1 cellular context compared by ENCODE assay signal in genomic region chr20:50464026-50464724, GRCh38.
A peak's percentile ranks its signal among the peaks of the same experiment; 100 is the strongest.
TF ChIP-seq lines count a peak whose summit lies in the region.

No MANE protein-coding gene starts in this region.

TF ChIP-seq in HepG2, 621 proteins besides CTCF, POLR2A, EP300 and RAD21 (continued from another document and continues in another):
- TF ChIP-seq, protein P1, sequence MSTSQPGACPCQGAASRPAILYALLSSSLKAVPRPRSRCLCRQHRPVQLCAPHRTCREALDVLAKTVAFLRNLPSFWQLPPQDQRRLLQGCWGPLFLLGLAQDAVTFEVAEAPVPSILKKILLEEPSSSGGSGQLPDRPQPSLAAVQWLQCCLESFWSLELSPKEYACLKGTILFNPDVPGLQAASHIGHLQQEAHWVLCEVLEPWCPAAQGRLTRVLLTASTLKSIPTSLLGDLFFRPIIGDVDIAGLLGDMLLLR (CRISPR knock-in tag; IDR thresholded peaks at IDR 0.05) = no peak
- TF ChIP-seq TBX2 (CRISPR knock-in tag; IDR thresholded peaks at IDR 0.05; ENCODE audit: borderline replicate concordance) (peak; percentile 36; the same call in 1 of the 2 replicates), ZFP36 (IDR thresholded peaks at IDR 0.05; ENCODE audit: borderline replicate concordance, low read depth, low read length, partially characterized antibody) (no peak), MAZ (IDR thresholded peaks at IDR 0.05; ENCODE audit: borderline replicate concordance, low read depth, low read length) (0 out of 2 replicates have a peak, but pooled peaks have one; percentile 45), MAZ (CRISPR knock-in tag; IDR thresholded peaks at IDR 0.05; ENCODE audit: low read depth) (peak; percentile 81), ZNF260 (CRISPR knock-in tag; IDR thresholded peaks at IDR 0.05; ENCODE audit: borderline replicate concordance, low read depth) (no peak), KLF16 (CRISPR knock-in tag; IDR thresholded peaks at IDR 0.05) (peak in 1 of 2 experiments; percentile 17; a peak in 1 of 4 replicates), ZMYM4 (CRISPR knock-in tag; IDR thresholded peaks at IDR 0.05) (peak; percentile 20; the same call in 1 of the 2 replicates), ASH2L (IDR thresholded peaks at IDR 0.05; ENCODE audit: insufficient read length, low read depth, low read length) (peak; percentile 38), SMC3 (IDR thresholded peaks at IDR 0.05; ENCODE audit: low read length) (peak; percentile 83), TCF7 (IDR thresholded peaks at IDR 0.05; ENCODE audit: low read depth) (no peak), ZZZ3 (CRISPR knock-in tag; IDR thresholded peaks at IDR 0.05; ENCODE audit: borderline replicate concordance) (no peak), NFATC3 (CRISPR knock-in tag; IDR thresholded peaks at IDR 0.05) (no peak), PITX1 (CRISPR knock-in tag; IDR thresholded peaks at IDR 0.05) (no peak; the same call in 1 of the 2 replicates), ZNF772 (CRISPR knock-in tag; IDR thresholded peaks at IDR 0.05) (peak; percentile 61; the same call in 1 of the 2 replicates), RBM22 (optimal IDR thresholded peaks at IDR 0.05; ENCODE audit: low read length) (no peak), GABPB1 (CRISPR knock-in tag; IDR thresholded peaks at IDR 0.05) (peak; percentile 30; the same call in 1 of the 2 replicates), STAT5B (CRISPR knock-in tag; IDR thresholded peaks at IDR 0.05) (0 out of 2 replicates have a peak, but pooled peaks have one; percentile 62), ZNF367 (CRISPR knock-in tag; IDR thresholded peaks at IDR 0.05; ENCODE audit: borderline replicate concordance) (no peak), ZBTB3 (CRISPR knock-in tag; IDR thresholded peaks at IDR 0.05; ENCODE audit: borderline replicate concordance, low read depth) (no peak; the same call in 1 of the 2 replicates), KDM5B (CRISPR knock-in tag; IDR thresholded peaks at IDR 0.05; ENCODE audit: borderline replicate concordance) (0 out of 2 replicates have a peak, but pooled peaks have one; percentile 41), JDP2 (CRISPR knock-in tag; IDR thresholded peaks at IDR 0.05; ENCODE audit: borderline replicate concordance) (no peak), BCL6 (CRISPR knock-in tag; IDR thresholded peaks at IDR 0.05) (no peak), ZSCAN31 (CRISPR knock-in tag; IDR thresholded peaks at IDR 0.05; ENCODE audit: low read depth) (peak; percentile 25; the same call in 1 of the 2 replicates), PTBP1 (IDR thresholded peaks at IDR 0.05; ENCODE audit: low read depth, low read length, poor library complexity, severe bottlenecking) (no peak), ZNF331 (CRISPR knock-in tag; IDR thresholded peaks at IDR 0.05) (peak; percentile 43; the same call in 1 of the 2 replicates), SETDB1 (CRISPR knock-in tag; IDR thresholded peaks at IDR 0.05; ENCODE audit: borderline replicate concordance) (no peak), NR2F6 (IDR thresholded peaks at IDR 0.05) (no peak), NR2F6 (CRISPR knock-in tag; IDR thresholded peaks at IDR 0.05) (no peak), MTA3 (CRISPR knock-in tag; IDR thresholded peaks at IDR 0.05) (no peak), MED1 (CRISPR knock-in tag; IDR thresholded peaks at IDR 0.05) (peak; percentile 60), ATAD3A (CRISPR knock-in tag; IDR thresholded peaks at IDR 0.05) (no peak), ZNF124 (CRISPR knock-in tag; IDR thresholded peaks at IDR 0.05) (peak; percentile 52; the same call in 1 of the 2 replicates), ZNF451 (CRISPR knock-in tag; IDR thresholded peaks at IDR 0.05) (no peak), ZNF629 (CRISPR knock-in tag; conservative IDR thresholded peaks at IDR 0.05) (peak; percentile 99), PRPF4 (IDR thresholded peaks at IDR 0.05; ENCODE audit: low read depth, low read length, poor library complexity, severe bottlenecking) (no peak), MBNL3 (CRISPR knock-in tag; conservative IDR thresholded peaks at IDR 0.05) (no peak), ZNF350 (CRISPR knock-in tag; IDR thresholded peaks at IDR 0.05; ENCODE audit: borderline replicate concordance, low read depth) (peak; percentile 76), ARNT (IDR thresholded peaks at IDR 0.05) (no peak), PHF21A (CRISPR knock-in tag; IDR thresholded peaks at IDR 0.05) (peak; percentile 77), NCOA2 (CRISPR knock-in tag; IDR thresholded peaks at IDR 0.05) (no peak)
- TF ChIP-seq, protein P2, sequence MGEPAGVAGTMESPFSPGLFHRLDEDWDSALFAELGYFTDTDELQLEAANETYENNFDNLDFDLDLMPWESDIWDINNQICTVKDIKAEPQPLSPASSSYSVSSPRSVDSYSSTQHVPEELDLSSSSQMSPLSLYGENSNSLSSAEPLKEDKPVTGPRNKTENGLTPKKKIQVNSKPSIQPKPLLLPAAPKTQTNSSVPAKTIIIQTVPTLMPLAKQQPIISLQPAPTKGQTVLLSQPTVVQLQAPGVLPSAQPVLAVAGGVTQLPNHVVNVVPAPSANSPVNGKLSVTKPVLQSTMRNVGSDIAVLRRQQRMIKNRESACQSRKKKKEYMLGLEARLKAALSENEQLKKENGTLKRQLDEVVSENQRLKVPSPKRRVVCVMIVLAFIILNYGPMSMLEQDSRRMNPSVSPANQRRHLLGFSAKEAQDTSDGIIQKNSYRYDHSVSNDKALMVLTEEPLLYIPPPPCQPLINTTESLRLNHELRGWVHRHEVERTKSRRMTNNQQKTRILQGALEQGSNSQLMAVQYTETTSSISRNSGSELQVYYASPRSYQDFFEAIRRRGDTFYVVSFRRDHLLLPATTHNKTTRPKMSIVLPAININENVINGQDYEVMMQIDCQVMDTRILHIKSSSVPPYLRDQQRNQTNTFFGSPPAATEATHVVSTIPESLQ (CRISPR knock-in tag; conservative IDR thresholded peaks at IDR 0.05) = 0 out of 2 replicates have a peak, but pooled peaks have one; percentile 63
- TF ChIP-seq, protein P3, sequence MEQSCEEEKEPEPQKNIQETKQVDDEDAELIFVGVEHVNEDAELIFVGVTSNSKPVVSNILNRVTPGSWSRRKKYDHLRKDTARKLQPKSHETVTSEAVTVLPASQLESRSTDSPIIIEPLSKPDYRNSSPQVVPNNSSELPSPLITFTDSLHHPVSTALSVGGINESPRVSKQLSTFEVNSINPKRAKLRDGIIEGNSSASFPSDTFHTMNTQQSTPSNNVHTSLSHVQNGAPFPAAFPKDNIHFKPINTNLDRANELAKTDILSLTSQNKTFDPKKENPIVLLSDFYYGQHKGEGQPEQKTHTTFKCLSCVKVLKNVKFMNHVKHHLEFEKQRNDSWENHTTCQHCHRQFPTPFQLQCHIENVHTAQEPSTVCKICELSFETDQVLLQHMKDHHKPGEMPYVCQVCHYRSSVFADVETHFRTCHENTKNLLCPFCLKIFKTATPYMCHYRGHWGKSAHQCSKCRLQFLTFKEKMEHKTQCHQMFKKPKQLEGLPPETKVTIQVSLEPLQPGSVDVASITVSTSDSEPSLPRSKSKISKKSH (CRISPR knock-in tag; IDR thresholded peaks at IDR 0.05; ENCODE audit: borderline replicate concordance) = no peak
- TF ChIP-seq, protein P4, sequence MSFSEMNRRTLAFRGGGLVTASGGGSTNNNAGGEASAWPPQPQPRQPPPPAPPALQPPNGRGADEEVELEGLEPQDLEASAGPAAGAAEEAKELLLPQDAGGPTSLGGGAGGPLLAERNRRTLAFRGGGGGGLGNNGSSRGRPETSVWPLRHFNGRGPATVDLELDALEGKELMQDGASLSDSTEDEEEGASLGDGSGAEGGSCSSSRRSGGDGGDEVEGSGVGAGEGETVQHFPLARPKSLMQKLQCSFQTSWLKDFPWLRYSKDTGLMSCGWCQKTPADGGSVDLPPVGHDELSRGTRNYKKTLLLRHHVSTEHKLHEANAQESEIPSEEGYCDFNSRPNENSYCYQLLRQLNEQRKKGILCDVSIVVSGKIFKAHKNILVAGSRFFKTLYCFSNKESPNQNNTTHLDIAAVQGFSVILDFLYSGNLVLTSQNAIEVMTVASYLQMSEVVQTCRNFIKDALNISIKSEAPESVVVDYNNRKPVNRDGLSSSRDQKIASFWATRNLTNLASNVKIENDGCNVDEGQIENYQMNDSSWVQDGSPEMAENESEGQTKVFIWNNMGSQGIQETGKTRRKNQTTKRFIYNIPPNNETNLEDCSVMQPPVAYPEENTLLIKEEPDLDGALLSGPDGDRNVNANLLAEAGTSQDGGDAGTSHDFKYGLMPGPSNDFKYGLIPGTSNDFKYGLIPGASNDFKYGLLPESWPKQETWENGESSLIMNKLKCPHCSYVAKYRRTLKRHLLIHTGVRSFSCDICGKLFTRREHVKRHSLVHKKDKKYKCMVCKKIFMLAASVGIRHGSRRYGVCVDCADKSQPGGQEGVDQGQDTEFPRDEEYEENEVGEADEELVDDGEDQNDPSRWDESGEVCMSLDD (CRISPR knock-in tag; IDR thresholded peaks at IDR 0.05; ENCODE audit: borderline replicate concordance) = peak; percentile 97
- TF ChIP-seq, protein P5, sequence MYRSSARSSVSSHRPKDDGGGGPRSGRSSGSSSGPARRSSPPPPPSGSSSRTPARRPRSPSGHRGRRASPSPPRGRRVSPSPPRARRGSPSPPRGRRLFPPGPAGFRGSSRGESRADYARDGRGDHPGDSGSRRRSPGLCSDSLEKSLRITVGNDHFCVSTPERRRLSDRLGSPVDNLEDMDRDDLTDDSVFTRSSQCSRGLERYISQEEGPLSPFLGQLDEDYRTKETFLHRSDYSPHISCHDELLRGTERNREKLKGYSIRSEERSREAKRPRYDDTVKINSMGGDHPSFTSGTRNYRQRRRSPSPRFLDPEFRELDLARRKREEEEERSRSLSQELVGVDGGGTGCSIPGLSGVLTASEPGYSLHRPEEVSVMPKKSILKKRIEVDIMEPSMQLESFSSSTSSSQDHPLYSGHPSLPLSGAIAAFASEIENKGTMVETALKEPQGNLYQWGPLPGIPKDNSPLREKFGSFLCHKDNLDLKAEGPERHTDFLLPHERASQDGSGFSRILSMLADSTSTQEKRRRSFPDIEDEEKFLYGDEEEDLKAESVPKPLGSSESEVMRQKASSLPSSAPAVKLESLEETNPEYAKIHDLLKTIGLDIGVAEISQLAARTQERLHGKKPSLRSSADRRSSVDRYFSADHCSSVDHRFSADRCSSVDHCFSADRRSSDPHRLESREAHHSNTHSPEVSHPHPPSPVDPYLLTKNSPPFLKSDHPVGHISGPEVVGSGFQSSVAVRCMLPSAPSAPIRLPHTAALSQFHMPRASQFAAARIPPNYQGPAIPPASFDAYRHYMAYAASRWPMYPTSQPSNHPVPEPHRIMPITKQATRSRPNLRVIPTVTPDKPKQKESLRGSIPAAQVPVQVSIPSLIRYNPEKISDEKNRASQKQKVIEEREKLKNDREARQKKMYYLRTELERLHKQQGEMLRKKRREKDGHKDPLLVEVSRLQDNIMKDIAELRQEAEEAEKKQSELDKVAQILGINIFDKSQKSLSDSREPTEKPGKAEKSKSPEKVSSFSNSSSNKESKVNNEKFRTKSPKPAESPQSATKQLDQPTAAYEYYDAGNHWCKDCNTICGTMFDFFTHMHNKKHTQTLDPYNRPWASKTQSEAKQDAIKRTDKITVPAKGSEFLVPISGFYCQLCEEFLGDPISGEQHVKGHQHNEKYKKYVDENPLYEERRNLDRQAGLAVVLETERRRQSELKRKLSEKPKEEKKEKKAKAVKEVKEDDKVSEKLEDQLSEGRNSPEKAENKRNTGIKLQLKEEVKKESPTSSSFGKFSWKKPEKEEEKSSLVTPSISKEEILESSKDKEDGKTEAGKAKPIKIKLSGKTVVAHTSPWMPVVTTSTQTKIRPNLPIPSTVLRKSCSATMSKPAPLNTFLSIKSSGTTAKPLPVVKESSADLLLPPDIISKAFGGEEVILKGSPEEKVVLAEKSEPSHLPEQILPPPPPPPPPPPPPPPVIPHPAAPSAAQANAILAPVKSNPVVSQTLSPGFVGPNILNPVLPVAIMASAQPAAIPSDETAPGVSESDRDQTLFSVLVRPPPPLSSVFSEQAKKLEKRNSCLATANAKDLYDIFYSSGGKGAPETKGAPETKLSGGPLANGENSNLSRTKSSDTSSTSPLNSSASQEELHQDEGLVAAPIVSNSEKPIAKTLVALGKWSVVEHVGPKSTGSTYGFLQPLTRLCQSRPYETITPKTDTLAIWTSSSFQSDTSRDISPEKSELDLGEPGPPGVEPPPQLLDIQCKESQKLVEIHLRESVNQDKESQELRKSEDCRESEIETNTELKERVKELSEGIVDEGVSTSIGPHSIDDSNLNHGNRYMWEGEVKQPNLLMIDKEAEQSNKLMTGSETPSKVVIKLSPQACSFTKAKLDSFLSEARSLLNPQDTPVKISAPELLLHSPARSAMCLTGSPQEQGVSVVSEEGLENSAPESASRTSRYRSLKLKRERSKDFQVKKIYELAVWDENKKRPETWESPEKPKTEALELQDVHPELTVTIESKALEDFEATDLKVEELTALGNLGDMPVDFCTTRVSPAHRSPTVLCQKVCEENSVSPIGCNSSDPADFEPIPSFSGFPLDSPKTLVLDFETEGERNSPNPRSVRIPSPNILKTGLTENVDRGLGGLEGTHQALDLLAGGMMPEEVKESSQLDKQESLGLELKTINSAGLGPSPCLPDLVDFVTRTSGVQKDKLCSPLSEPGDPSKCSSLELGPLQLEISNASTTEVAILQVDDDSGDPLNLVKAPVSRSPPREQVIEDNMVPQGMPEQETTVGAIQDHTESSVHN (CRISPR knock-in tag; IDR thresholded peaks at IDR 0.05) = no peak
- TF ChIP-seq, protein P6, sequence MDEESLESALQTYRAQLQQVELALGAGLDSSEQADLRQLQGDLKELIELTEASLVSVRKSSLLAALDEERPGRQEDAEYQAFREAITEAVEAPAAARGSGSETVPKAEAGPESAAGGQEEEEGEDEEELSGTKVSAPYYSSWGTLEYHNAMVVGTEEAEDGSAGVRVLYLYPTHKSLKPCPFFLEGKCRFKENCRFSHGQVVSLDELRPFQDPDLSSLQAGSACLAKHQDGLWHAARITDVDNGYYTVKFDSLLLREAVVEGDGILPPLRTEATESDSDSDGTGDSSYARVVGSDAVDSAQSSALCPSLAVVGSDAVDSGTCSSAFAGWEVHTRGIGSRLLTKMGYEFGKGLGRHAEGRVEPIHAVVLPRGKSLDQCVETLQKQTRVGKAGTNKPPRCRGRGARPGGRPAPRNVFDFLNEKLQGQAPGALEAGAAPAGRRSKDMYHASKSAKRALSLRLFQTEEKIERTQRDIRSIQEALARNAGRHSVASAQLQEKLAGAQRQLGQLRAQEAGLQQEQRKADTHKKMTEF (CRISPR knock-in tag; IDR thresholded peaks at IDR 0.05) = peak; percentile 60
- TF ChIP-seq, protein P7, sequence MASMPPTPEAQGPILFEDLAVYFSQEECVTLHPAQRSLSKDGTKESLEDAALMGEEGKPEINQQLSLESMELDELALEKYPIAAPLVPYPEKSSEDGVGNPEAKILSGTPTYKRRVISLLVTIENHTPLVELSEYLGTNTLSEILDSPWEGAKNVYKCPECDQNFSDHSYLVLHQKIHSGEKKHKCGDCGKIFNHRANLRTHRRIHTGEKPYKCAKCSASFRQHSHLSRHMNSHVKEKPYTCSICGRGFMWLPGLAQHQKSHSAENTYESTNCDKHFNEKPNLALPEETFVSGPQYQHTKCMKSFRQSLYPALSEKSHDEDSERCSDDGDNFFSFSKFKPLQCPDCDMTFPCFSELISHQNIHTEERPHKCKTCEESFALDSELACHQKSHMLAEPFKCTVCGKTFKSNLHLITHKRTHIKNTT (CRISPR knock-in tag; IDR thresholded peaks at IDR 0.05) = no peak
- TF ChIP-seq, protein P8, sequence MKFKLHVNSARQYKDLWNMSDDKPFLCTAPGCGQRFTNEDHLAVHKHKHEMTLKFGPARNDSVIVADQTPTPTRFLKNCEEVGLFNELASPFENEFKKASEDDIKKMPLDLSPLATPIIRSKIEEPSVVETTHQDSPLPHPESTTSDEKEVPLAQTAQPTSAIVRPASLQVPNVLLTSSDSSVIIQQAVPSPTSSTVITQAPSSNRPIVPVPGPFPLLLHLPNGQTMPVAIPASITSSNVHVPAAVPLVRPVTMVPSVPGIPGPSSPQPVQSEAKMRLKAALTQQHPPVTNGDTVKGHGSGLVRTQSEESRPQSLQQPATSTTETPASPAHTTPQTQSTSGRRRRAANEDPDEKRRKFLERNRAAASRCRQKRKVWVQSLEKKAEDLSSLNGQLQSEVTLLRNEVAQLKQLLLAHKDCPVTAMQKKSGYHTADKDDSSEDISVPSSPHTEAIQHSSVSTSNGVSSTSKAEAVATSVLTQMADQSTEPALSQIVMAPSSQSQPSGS (CRISPR knock-in tag; IDR thresholded peaks at IDR 0.05) = peak; percentile 19; the same call in 1 of the 2 replicates
